Comparison of ENCODE assay signal across 19 cellular contexts in the genomic region with DNA sequence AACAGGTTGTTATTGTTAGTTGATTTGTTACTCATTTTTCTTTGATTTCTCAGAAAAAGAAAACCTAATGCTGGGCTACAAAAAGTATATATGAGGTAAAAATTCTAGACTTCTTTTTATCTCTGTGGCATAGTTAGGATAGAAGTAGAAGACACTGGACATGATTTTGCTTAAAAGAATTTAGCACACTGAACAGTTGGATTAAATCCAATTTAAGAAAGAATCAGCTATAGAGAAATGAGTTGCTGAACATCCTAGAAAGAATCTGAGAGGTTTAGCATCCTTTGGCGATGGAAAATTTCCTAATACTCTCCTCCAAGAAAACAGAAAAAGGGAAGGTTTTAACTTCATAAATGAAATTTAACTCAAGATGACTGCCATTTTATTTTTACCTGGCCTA.
"Had no signal": no experiment of that assay in that cellular context is flagged by ENCODE, and none has a peak within 500 bp of the region (broad histone marks: within the 10 kb centered on the region; RNA-seq: fewer than 3 reads in every experiment).

No MANE protein-coding gene starts in this region.

- H3K4me1 ChIP-seq: left lung, right atrium auricular region, thyroid gland had no signal

- H3K27ac Mint-ChIP-seq: memory B cell, mesothelial cell of epicardium, natural killer cell, type B pancreatic cell had no signal

- H3K36me3 Mint-ChIP-seq: memory B cell, natural killer cell had no signal

- H3K36me3 ChIP-seq: gastroesophageal sphincter, left lung, lower lobe of right lung, right atrium auricular region, sigmoid colon, suprapubic skin, thyroid gland had no signal

- DNase-seq: effector memory CD4-positive, alpha-beta T cell; glutamatergic neuron; left lung; lower lobe of right lung; natural killer cell; posterior cingulate gyrus; sigmoid colon; stimulated activated CD4-positive, alpha-beta T cell treated with anti-CD3 and anti-CD28 coated beads, Interleukin-2, amount 100 ng/mL, for 48 hours; stimulated activated naive CD4-positive, alpha-beta T cell treated with Interleukin-2 at 50 U/mL for 16 hours; thyroid gland had no signal

- H3K27ac ChIP-seq: gastroesophageal sphincter, left lung, lower lobe of right lung, right atrium auricular region, sigmoid colon, suprapubic skin, thyroid gland had no signal

- H3K9me3 ChIP-seq: gastroesophageal sphincter, left lung, lower lobe of right lung, right atrium auricular region, sigmoid colon, suprapubic skin, thyroid gland had no signal

- H3K27me3 Mint-ChIP-seq: type B pancreatic cell had no signal

- H3K4me3 Mint-ChIP-seq: memory B cell, mesothelial cell of epicardium, natural killer cell, neural crest cell, type B pancreatic cell had no signal

- H3K27me3 ChIP-seq: gastroesophageal sphincter, left lung, right atrium auricular region, sigmoid colon, suprapubic skin, thyroid gland had no signal

- H3K4me3 ChIP-seq: gastroesophageal sphincter, left lung, lower lobe of right lung, right atrium auricular region, sigmoid colon, smooth muscle cell, suprapubic skin, thyroid gland had no signal

- ATAC-seq: esophagus mucosa, gastroesophageal sphincter, left lung, lower lobe of right lung, natural killer cell had no signal

- H3K4me1 Mint-ChIP-seq: memory B cell, natural killer cell had no signal

- H3K9me3 Mint-ChIP-seq: memory B cell, natural killer cell had no signal
